Comparison of ENCODE assay signal across 8 cellular contexts in genomic region chr12:107761502-107761904, GRCh38. TPM values are rescaled to one million over a fixed set of nuclear protein-coding genes. Genes with fewer than 3 reads are reported as not detected.
DNase-seq lines count a peak whose midpoint lies in the region; ATAC-seq and TF ChIP-seq lines count a peak whose summit lies in the region.

No MANE protein-coding gene starts in this region.

- no peak overlapping the region for H3K27ac ChIP-seq in SJCRH30

- peak overlapping the region; percentile 89 for H3K4me3 ChIP-seq in SJCRH30
- H3K4me3 ChIP-seq in endocrine pancreas (ENCODE audit: control insufficient read depth, insufficient read depth, low read length), result peak overlapping the region; percentile 63

- intact Hi-C loops in natural killer cell (cut with micrococcal nuclease), result loop anchor here (1.0 to 2.0 kb wide), 2 partner anchors 76 to 753 kb away; partner anchors contain the start of genes FICD and PWP1

- peak overlapping the region; percentile 88 for H3K4me3 Mint-ChIP-seq in natural killer cell

- H3K9me3 Mint-ChIP-seq in natural killer cell, result no peaks in the 10 kb centered on the region

- no peak for TF ChIP-seq CTCF in natural killer cell (IDR thresholded peaks at IDR 0.05)

- 0 out of 2 replicates have a peak, but pooled peaks cover 2% of the 10 kb centered on the region for H3K27me3 ChIP-seq in SJCRH30
- no peaks in the 10 kb centered on the region for H3K27me3 ChIP-seq in endocrine pancreas (ENCODE audit: control insufficient read depth, insufficient read depth, low read length)

- peak overlapping the region; percentile 86 to 90 for H3K27ac Mint-ChIP-seq in natural killer cell

- H3K9ac ChIP-seq in endocrine pancreas (ENCODE audit: control insufficient read depth, insufficient read depth, low read length), result peak overlapping the region; percentile 50

- peak; percentile 61 for DNase-seq in activated CD8-positive, alpha-beta memory T cell treated with anti-CD3 and anti-CD28 coated beads for 24 hours
- no peak for DNase-seq in activated CD8-positive, alpha-beta memory T cell treated with anti-CD3 and anti-CD28 coated beads, Interleukin-2, amount 50 U/mL, for 48 hours
- DNase-seq in SJCRH30 (no peak), natural killer cell (no peak)
- no peak for DNase-seq in stimulated activated CD8-positive, alpha-beta memory T cell treated with anti-CD3 and anti-CD28 coated beads, Interleukin-4, amount 100 ng/mL, for 48 hours
- DNase-seq in activated CD4-positive, alpha-beta T cell treated with anti-CD3 and anti-CD28 coated beads for 1 hour, result no peak

- no peaks in the 10 kb centered on the region for H3K36me3 Mint-ChIP-seq in natural killer cell

- H3K36me3 ChIP-seq in SJCRH30 (peaks cover 15% of the 10 kb centered on the region), endocrine pancreas (ENCODE audit: control insufficient read depth, insufficient read depth, low read length) (peaks cover 2% of the 10 kb centered on the region)

- H3K9me3 ChIP-seq in SJCRH30 (replicated peaks), result no peaks in the 10 kb centered on the region
- H3K9me3 ChIP-seq in endocrine pancreas (ENCODE audit: control insufficient read depth, low read length), result no peaks in the 10 kb centered on the region

- H3K4me1 Mint-ChIP-seq in natural killer cell, result peaks cover 29 to 32% of the 10 kb centered on the region in 2 donors

- H3K4me1 ChIP-seq in SJCRH30 (no peaks in the 10 kb centered on the region), endocrine pancreas (ENCODE audit: control insufficient read depth, insufficient read depth, low read length) (peaks cover 18% of the 10 kb centered on the region)

- H3K27me3 Mint-ChIP-seq in natural killer cell (ENCODE audit: low read depth in 2 of 2), result peaks cover 0 to 9% of the 10 kb centered on the region in 2 donors

- ATAC-seq in natural killer cell (no peak), HG03460 (IDR thresholded peaks at IDR 0.05; ENCODE audit: unreplicated experiment) (no peak)

RNA-seq across cellular contexts. Expression of gene PRDM4, which starts 0.6 kb away (rescaled TPM):
- total RNA-seq in SJCRH30 (2014; rRNA removed; shearing (Covaris generic)), result 24.9 and 26.3 TPM in 2 replicates
- total RNA-seq in natural killer cell, result 10 to 100 TPM; 37.0 to 49.5 (median 40.5) TPM

RNA-seq across cellular contexts. Expression of gene ASCL4, which starts 13.0 kb away (rescaled TPM):
- not detected in 2 replicates for total RNA-seq in SJCRH30 (2014; rRNA removed; shearing (Covaris generic))
- total RNA-seq in natural killer cell, result not detected
